7 cellular contexts compared by ENCODE assay signal in genomic region chr1:149371955-149372354, GRCh38.
A peak's percentile ranks its signal among the peaks of the same experiment; 100 is the strongest.
DNase-seq lines count a peak whose midpoint lies in the region; ATAC-seq and TF ChIP-seq lines count a peak whose summit lies in the region.
"Not testable (repeated sequence)": the region's sequence is repeated elsewhere in the genome, so short reads cannot be mapped to it uniquely, and the experiment has no call there.

No MANE protein-coding gene starts in this region.

- not testable (repeated sequence) for H3K4me3 Mint-ChIP-seq in CD4-positive, CD25-positive, alpha-beta regulatory T cell; activated T-cell treated with anti-CD3 and anti-CD28 coated beads, Interleukin-2, amount 50 U/mL, for 4 hours; activated naive CD8-positive, alpha-beta T cell treated with anti-CD3 and anti-CD28 coated beads, Interleukin-2, amount 50 U/mL, for 24 hours; naive thymus-derived CD8-positive, alpha-beta T cell; stimulated activated naive B cell treated with anti-CD40 and anti-IgM and Interleukin-4, amounts not matched to agents 10 μg/mL and 1 μg/mL and 100 μg/mL, for 72 hours

- H3K79me2 ChIP-seq in PC-3 (ENCODE audit: low read length) = not testable (repeated sequence)

- H3K27me3 ChIP-seq in CD4-positive, CD25-positive, alpha-beta regulatory T cell (ENCODE audit: control insufficient read depth, insufficient read depth, low read length); PC-3 (ENCODE audit: low read length): not testable (repeated sequence)

- H3K27ac ChIP-seq in CD4-positive, CD25-positive, alpha-beta regulatory T cell (ENCODE audit: insufficient read depth, low read length, poor library complexity, severe bottlenecking); PC-3 (ENCODE audit: low read length): not testable (repeated sequence)

- H3K4me3 ChIP-seq in CD4-positive, CD25-positive, alpha-beta regulatory T cell (ENCODE audit: low read depth, low read length); PC-3 (ENCODE audit: low read length): not testable (repeated sequence)

- not testable (repeated sequence) for H3K9me2 ChIP-seq in PC-3 (replicated peaks; ENCODE audit: low read length)

- peak; percentile 43 to 68 for ATAC-seq in CD4-positive, CD25-positive, alpha-beta regulatory T cell (ENCODE audit: low read depth in 2 of 2)
- peak; percentile 71 for ATAC-seq in PC-3
- peak; percentile 79 to 81 for ATAC-seq in activated CD4-positive, CD25-positive, alpha-beta regulatory T cell treated with anti-CD3 and anti-CD28 coated beads, Interleukin-2, amount 50 U/mL, for 24 hours
- ATAC-seq in activated T-cell treated with anti-CD3 and anti-CD28 coated beads, Interleukin-2, amount 50 U/mL, for 4 hours = peak; percentile 58 to 83
- ATAC-seq in activated naive CD8-positive, alpha-beta T cell treated with anti-CD3 and anti-CD28 coated beads, Interleukin-2, amount 50 U/mL, for 24 hours = peak; percentile 99
- ATAC-seq in naive thymus-derived CD8-positive, alpha-beta T cell = peak; percentile 40 to 78
- peak; percentile 78 to 92 for ATAC-seq in stimulated activated naive B cell treated with anti-CD40 and anti-IgM and Interleukin-4, amounts not matched to agents 10 μg/mL and 1 μg/mL and 100 μg/mL, for 72 hours (replicated peaks)

- not testable (repeated sequence) for H3F3A ChIP-seq in PC-3 (ENCODE audit: low read length, unreplicated experiment)

- not testable (repeated sequence) for H3K36me3 ChIP-seq in CD4-positive, CD25-positive, alpha-beta regulatory T cell (ENCODE audit: control insufficient read depth, insufficient read depth, low read length); PC-3 (ENCODE audit: low read depth, low read length)

- H3K27ac Mint-ChIP-seq in CD4-positive, CD25-positive, alpha-beta regulatory T cell; activated naive CD8-positive, alpha-beta T cell treated with anti-CD3 and anti-CD28 coated beads, Interleukin-2, amount 50 U/mL, for 24 hours; naive thymus-derived CD8-positive, alpha-beta T cell; stimulated activated naive B cell treated with anti-CD40 and anti-IgM and Interleukin-4, amounts not matched to agents 10 μg/mL and 1 μg/mL and 100 μg/mL, for 72 hours: not testable (repeated sequence)

- not testable (repeated sequence) for H3K9me3 ChIP-seq in CD4-positive, CD25-positive, alpha-beta regulatory T cell (ENCODE audit: control insufficient read depth in 2 of 2, low read length in 2 of 2); PC-3 (ENCODE audit: low read length)

- POLR2A ChIA-PET in PC-3 (lab: Charles Lee; ENCODE audit: unreplicated experiment); naive thymus-derived CD8-positive, alpha-beta T cell (lab: Charles Lee): not testable (repeated sequence)

- not testable (repeated sequence) for H2AFZ ChIP-seq in PC-3 (ENCODE audit: low read length)

- H3K36me3 Mint-ChIP-seq in CD4-positive, CD25-positive, alpha-beta regulatory T cell; activated T-cell treated with anti-CD3 and anti-CD28 coated beads, Interleukin-2, amount 50 U/mL, for 4 hours (ENCODE audit: insufficient read depth); activated naive CD8-positive, alpha-beta T cell treated with anti-CD3 and anti-CD28 coated beads, Interleukin-2, amount 50 U/mL, for 24 hours (ENCODE audit: low read depth); naive thymus-derived CD8-positive, alpha-beta T cell; stimulated activated naive B cell treated with anti-CD40 and anti-IgM and Interleukin-4, amounts not matched to agents 10 μg/mL and 1 μg/mL and 100 μg/mL, for 72 hours: not testable (repeated sequence)

- H4K20me1 ChIP-seq in PC-3 (ENCODE audit: low read length) = not testable (repeated sequence)

- H3K4me1 ChIP-seq in CD4-positive, CD25-positive, alpha-beta regulatory T cell (ENCODE audit: control insufficient read depth, insufficient read depth, low read length, poor library complexity, severe bottlenecking); PC-3 (ENCODE audit: insufficient read depth, low read length): not testable (repeated sequence)

- H3K27me3 Mint-ChIP-seq in CD4-positive, CD25-positive, alpha-beta regulatory T cell; activated T-cell treated with anti-CD3 and anti-CD28 coated beads, Interleukin-2, amount 50 U/mL, for 4 hours (ENCODE audit: low read depth); activated naive CD8-positive, alpha-beta T cell treated with anti-CD3 and anti-CD28 coated beads, Interleukin-2, amount 50 U/mL, for 24 hours; naive thymus-derived CD8-positive, alpha-beta T cell; stimulated activated naive B cell treated with anti-CD40 and anti-IgM and Interleukin-4, amounts not matched to agents 10 μg/mL and 1 μg/mL and 100 μg/mL, for 72 hours: not testable (repeated sequence)

- TF ChIP-seq CTCF in PC-3 (conservative IDR thresholded peaks at IDR 0.05; ENCODE audit: low read depth, low read length) = not testable (repeated sequence)

- not testable (repeated sequence) for DNase-seq in CD4-positive, CD25-positive, alpha-beta regulatory T cell; PC-3; activated T-cell treated with anti-CD3 and anti-CD28 coated beads, Interleukin-2, amount 50 U/mL, for 4 hours; activated naive CD8-positive, alpha-beta T cell treated with anti-CD3 and anti-CD28 coated beads, Interleukin-2, amount 50 U/mL, for 24 hours; naive thymus-derived CD8-positive, alpha-beta T cell; stimulated activated naive B cell treated with anti-CD40 and anti-IgM and Interleukin-4, amounts not matched to agents 10 μg/mL and 1 μg/mL and 100 μg/mL, for 72 hours

- BruUV-seq in PC-3 (replicated peaks; lab: Mats Ljungman, UMichigan) = not testable (repeated sequence)

- not testable (repeated sequence) for H3K9ac ChIP-seq in PC-3 (ENCODE audit: low read length)

- CTCF ChIA-PET in PC-3 (lab: Charles Lee) = not testable (repeated sequence)

- not testable (repeated sequence) for H3K4me2 ChIP-seq in PC-3 (ENCODE audit: low read length)

- H3K9me3 Mint-ChIP-seq in CD4-positive, CD25-positive, alpha-beta regulatory T cell; activated T-cell treated with anti-CD3 and anti-CD28 coated beads, Interleukin-2, amount 50 U/mL, for 4 hours; activated naive CD8-positive, alpha-beta T cell treated with anti-CD3 and anti-CD28 coated beads, Interleukin-2, amount 50 U/mL, for 24 hours; naive thymus-derived CD8-positive, alpha-beta T cell; stimulated activated naive B cell treated with anti-CD40 and anti-IgM and Interleukin-4, amounts not matched to agents 10 μg/mL and 1 μg/mL and 100 μg/mL, for 72 hours: not testable (repeated sequence)

- H3K4me1 Mint-ChIP-seq in CD4-positive, CD25-positive, alpha-beta regulatory T cell; activated T-cell treated with anti-CD3 and anti-CD28 coated beads, Interleukin-2, amount 50 U/mL, for 4 hours (ENCODE audit: low read depth); activated naive CD8-positive, alpha-beta T cell treated with anti-CD3 and anti-CD28 coated beads, Interleukin-2, amount 50 U/mL, for 24 hours; naive thymus-derived CD8-positive, alpha-beta T cell; stimulated activated naive B cell treated with anti-CD40 and anti-IgM and Interleukin-4, amounts not matched to agents 10 μg/mL and 1 μg/mL and 100 μg/mL, for 72 hours: not testable (repeated sequence)

- intact Hi-C loops in PC-3 (cut with micrococcal nuclease) = not testable (repeated sequence)
